Comparison of ENCODE assay signal across 7 cellular contexts in genomic region chr10:73094986-73095478, GRCh38. TPM values are rescaled to one million over a fixed set of nuclear protein-coding genes. Genes with fewer than 3 reads are reported as not detected.
A peak's percentile ranks its signal among the peaks of the same experiment; 100 is the strongest.
DNase-seq lines count a peak whose midpoint lies in the region; ATAC-seq and TF ChIP-seq lines count a peak whose summit lies in the region.

No MANE protein-coding gene starts in this region.

- no peaks in the 10 kb centered on the region for H3K27me3 Mint-ChIP-seq in activated T-helper 17 cell treated with anti-CD3 and anti-CD28 coated beads, Interleukin-2, amount 50 U/mL, for 72 hours
- no peaks in the 10 kb centered on the region for H3K27me3 Mint-ChIP-seq in stimulated activated naive CD8-positive, alpha-beta T cell treated with anti-CD3 and anti-CD28 coated beads, Interleukin-15, amount 100 ng/mL, for 72 hours

- peaks cover 12% of the 10 kb centered on the region; the same call in 1 of the 2 replicates for H3K4me1 ChIP-seq in iPS-20b (ENCODE audit: insufficient read depth, low read length)

- peak overlapping the region; percentile 98 for H3K4me3 Mint-ChIP-seq in activated T-helper 17 cell treated with anti-CD3 and anti-CD28 coated beads, Interleukin-2, amount 50 U/mL, for 72 hours
- peak overlapping the region; percentile 97 to 98 for H3K4me3 Mint-ChIP-seq in stimulated activated naive CD8-positive, alpha-beta T cell treated with anti-CD3 and anti-CD28 coated beads, Interleukin-15, amount 100 ng/mL, for 72 hours

- no peaks in the 10 kb centered on the region for H3K36me3 ChIP-seq in iPS-20b (ENCODE audit: insufficient read depth, low read depth, low read length)

- peak overlapping the region; percentile 85 for H3K9ac ChIP-seq in iPS-20b (ENCODE audit: low read depth, low read length)

- H3K27ac Mint-ChIP-seq in activated T-helper 17 cell treated with anti-CD3 and anti-CD28 coated beads, Interleukin-2, amount 50 U/mL, for 72 hours = peak overlapping the region; percentile 98
- H3K27ac Mint-ChIP-seq in stimulated activated naive CD8-positive, alpha-beta T cell treated with anti-CD3 and anti-CD28 coated beads, Interleukin-15, amount 100 ng/mL, for 72 hours = peak overlapping the region in 1 of 2 donors; percentile 96

- DNase-seq in HL-60 (ENCODE audit: low read depth in 1 of 2, low spot score in 1 of 2) (no peak), GM10266 (ENCODE audit: extremely low spot score) (no peak), SIG-M5 (lab: John Stamatoyannopoulos, UW) (no peak), UCSD-AML1 (lab: John Stamatoyannopoulos, UW; ENCODE audit: unreplicated experiment) (no peak)
- no peak for DNase-seq in stimulated activated naive CD8-positive, alpha-beta T cell treated with anti-CD3 and anti-CD28 coated beads, Interleukin-15, amount 100 ng/mL, for 72 hours

- no peaks in the 10 kb centered on the region for H3K9me3 ChIP-seq in iPS-20b (ENCODE audit: insufficient read depth, low read depth, low read length)

- no peak for ATAC-seq in activated T-helper 17 cell treated with anti-CD3 and anti-CD28 coated beads, Interleukin-2, amount 50 U/mL, for 72 hours (replicated peaks)
- no peak for ATAC-seq in stimulated activated naive CD8-positive, alpha-beta T cell treated with anti-CD3 and anti-CD28 coated beads, Interleukin-15, amount 100 ng/mL, for 72 hours

- TF ChIP-seq CTCF in HL-60 (IDR thresholded peaks at IDR 0.05; ENCODE audit: insufficient read depth, low read length) = no peak
- TF ChIP-seq CTCF in GM10266 (IDR thresholded peaks at IDR 0.05; ENCODE audit: control insufficient read depth, insufficient read depth, low read depth, missing control alignments) = no peak

- H3K27me3 ChIP-seq in HL-60 (ENCODE audit: insufficient read depth, poor library complexity, severe bottlenecking) = no peaks in the 10 kb centered on the region
- H3K27me3 ChIP-seq in iPS-20b (ENCODE audit: insufficient read depth, low read length) = no peaks in the 10 kb centered on the region

- H3K36me3 Mint-ChIP-seq in activated T-helper 17 cell treated with anti-CD3 and anti-CD28 coated beads, Interleukin-2, amount 50 U/mL, for 72 hours (ENCODE audit: low read depth) = peaks cover 68% of the 10 kb centered on the region

- peaks cover 9% of the 10 kb centered on the region for H3K4me1 Mint-ChIP-seq in activated T-helper 17 cell treated with anti-CD3 and anti-CD28 coated beads, Interleukin-2, amount 50 U/mL, for 72 hours
- H3K4me1 Mint-ChIP-seq in stimulated activated naive CD8-positive, alpha-beta T cell treated with anti-CD3 and anti-CD28 coated beads, Interleukin-15, amount 100 ng/mL, for 72 hours = peaks cover 41% of the 10 kb centered on the region

- H3K4me3 ChIP-seq in HL-60 (replicated peaks; ENCODE audit: insufficient read depth, low read length) (peak overlapping the region; percentile 80), iPS-20b (ENCODE audit: low read length) (peak overlapping the region; percentile 85)

- H3K27ac ChIP-seq in HL-60 (replicated peaks) (peak overlapping the region; percentile 91), iPS-20b (ENCODE audit: low read length) (no peak overlapping the region)

- no peaks in the 10 kb centered on the region for H3K9me3 Mint-ChIP-seq in activated T-helper 17 cell treated with anti-CD3 and anti-CD28 coated beads, Interleukin-2, amount 50 U/mL, for 72 hours
- H3K9me3 Mint-ChIP-seq in stimulated activated naive CD8-positive, alpha-beta T cell treated with anti-CD3 and anti-CD28 coated beads, Interleukin-15, amount 100 ng/mL, for 72 hours = no peaks in the 10 kb centered on the region

RNA-seq across cellular contexts. Expression of gene P4HA1, which starts 1.6 kb away (rescaled TPM):
- total RNA-seq in activated T-helper 17 cell treated with anti-CD3 and anti-CD28 coated beads, Interleukin-2, amount 50 U/mL, for 72 hours = 100 to 1,000 TPM in 1 of 2 donors, 10 to 100 TPM in 1; 56.6 to 145 TPM

RNA-seq across cellular contexts. Expression of gene NUDT13, which starts 15.2 kb away (rescaled TPM):
- total RNA-seq in activated T-helper 17 cell treated with anti-CD3 and anti-CD28 coated beads, Interleukin-2, amount 50 U/mL, for 72 hours = 1 to 10 TPM in 1 of 2 donors, under 1 TPM in 1; 0.91 to 1.3 TPM
